28 cellular contexts compared by ENCODE assay signal in genomic region chr19:50380137-50380536, GRCh38. TPM values are rescaled to one million over a fixed set of nuclear protein-coding genes. Genes with fewer than 3 reads are reported as not detected.
A peak's percentile ranks its signal among the peaks of the same experiment; 100 is the strongest.
DNase-seq lines count a peak whose midpoint lies in the region; ATAC-seq and TF ChIP-seq lines count a peak whose summit lies in the region.
"Had no signal": no experiment of that assay in that cellular context is flagged by ENCODE, and none has a peak within 500 bp of the region (broad histone marks: within the 10 kb centered on the region; RNA-seq: fewer than 3 reads in every experiment).

No MANE protein-coding gene starts in this region.

- POLR2A ChIA-PET in HEK293 (lab: Yijun Ruan, JAX): no interaction called here

- no peaks in the 10 kb centered on the region for H3K27me3 ChIP-seq in spleen (replicated peaks in 1 of 7)
- H3K27me3 ChIP-seq: BLaER1 had no signal

- WGBS in spleen, 5 donors: 79 to 96% (median 84%) methylated on average over 10 to 11 of the region's 11 CpGs

- ATAC-seq in activated CD8-positive, alpha-beta memory T cell treated with anti-CD3 and anti-CD28 coated beads, Interleukin-2, amount 10 ng/mL, durations not matched to agents 7 days and 5 days: no peak
- ATAC-seq: PC-3 had no signal

- TF ChIP-seq POLR2A in spleen (IDR thresholded peaks at IDR 0.05): no peak

- no peaks in the 10 kb centered on the region for H3K27me3 Mint-ChIP-seq in activated naive CD4-positive, alpha-beta T cell treated with anti-CD3 and anti-CD28 coated beads, Interleukin-2, amount 10 ng/mL, durations not matched to agents 7 days and 5 days
- peaks cover 23% of the 10 kb centered on the region for H3K27me3 Mint-ChIP-seq in endothelial cell (ENCODE audit: unreplicated experiment)
- H3K27me3 Mint-ChIP-seq in activated CD8-positive, alpha-beta memory T cell treated with anti-CD3 and anti-CD28 coated beads, Interleukin-2, amount 10 ng/mL, durations not matched to agents 7 days and 5 days: no peaks in the 10 kb centered on the region

- peak overlapping the region; percentile 76 for H3K27ac Mint-ChIP-seq in activated naive CD4-positive, alpha-beta T cell treated with anti-CD3 and anti-CD28 coated beads, Interleukin-2, amount 10 ng/mL, durations not matched to agents 7 days and 5 days
- no peak overlapping the region for H3K27ac Mint-ChIP-seq in endothelial cell (ENCODE audit: unreplicated experiment)
- H3K27ac Mint-ChIP-seq in activated CD8-positive, alpha-beta memory T cell treated with anti-CD3 and anti-CD28 coated beads, Interleukin-2, amount 10 ng/mL, durations not matched to agents 7 days and 5 days: no peak overlapping the region

- 0 out of 2 replicates have a peak, but pooled peaks cover 2% of the 10 kb centered on the region for H3K4me1 ChIP-seq in HEK293 (ENCODE audit: control insufficient read depth, insufficient read depth, low read length)
- peaks cover 5 to 75% (median 43%) of the 10 kb centered on the region in 6 donors for H3K4me1 ChIP-seq in spleen

- DNase-seq in activated naive CD4-positive, alpha-beta T cell treated with anti-CD3 and anti-CD28 coated beads, Interleukin-2, amount 10 ng/mL, durations not matched to agents 7 days and 5 days: no peak
- DNase-seq in activated naive CD4-positive, alpha-beta T cell treated with Interleukin-2 at 50 U/mL for 16 hours: no peak
- DNase-seq in endothelial cell (ENCODE audit: low spot score) (no peak), spleen (peak; percentile 66), GM19238 (ENCODE audit: insufficient read length, low spot score) (no peak), NCI-H2196 treated with DMSO at 0.1 percent for 48 hours (lab: John Stamatoyannopoulos, UW; ENCODE audit: unreplicated experiment) (no peak)
- no peak for DNase-seq in activated CD8-positive, alpha-beta memory T cell treated with anti-CD3 and anti-CD28 coated beads, Interleukin-2, amount 10 ng/mL, durations not matched to agents 7 days and 5 days
- DNase-seq: CD4-positive, CD25-positive, alpha-beta regulatory T cell; GOT3; KBM-7; MV-4-11; NCI-H1105 treated with DMSO at 0.1 percent for 48 hours; NCI-H2029; NCI-H446 treated with DMSO at 0.1 percent for 48 hours; NCI-H526; NCI-H82; NK-92 treated with Interleukin-12 subunit alpha and Interleukin-12 subunit beta, amount 100 ng/mL, for 24 hours; PC-3; SHP77 treated with DMSO at 0.1 percent for 48 hours had no signal

- H3K4me3 ChIP-seq in HEK293 (ENCODE audit: low read depth, low read length) (no peak overlapping the region), spleen (no peak overlapping the region)
- H3K4me3 ChIP-seq: BLaER1, HAP-1 had no signal

- intact Hi-C loops in spleen (cut with DNase I; ENCODE audit: low total_unique reads): no loop called here

- TF ChIP-seq CTCF in HEK293 (tag by site-specific recombination; IDR thresholded peaks at IDR 0.05) (no peak), endothelial cell (IDR thresholded peaks at IDR 0.05; ENCODE audit: unreplicated experiment) (no peak), spleen (IDR thresholded peaks at IDR 0.05 in 8 of 11, conservative IDR thresholded peaks at IDR 0.05 in 3 of 11) (no peak)

- H3K9me3 ChIP-seq in HEK293 (ENCODE audit: control insufficient read depth, insufficient read depth, low read depth, low read length) (no peaks in the 10 kb centered on the region), spleen (no peaks in the 10 kb centered on the region)
- H3K9me3 ChIP-seq: BLaER1, HAP-1 had no signal

- peaks cover 45% of the 10 kb centered on the region for H3K4me1 Mint-ChIP-seq in activated naive CD4-positive, alpha-beta T cell treated with anti-CD3 and anti-CD28 coated beads, Interleukin-2, amount 10 ng/mL, durations not matched to agents 7 days and 5 days
- H3K4me1 Mint-ChIP-seq in endothelial cell (ENCODE audit: unreplicated experiment): peaks cover 17% of the 10 kb centered on the region
- peaks cover 30% of the 10 kb centered on the region for H3K4me1 Mint-ChIP-seq in activated CD8-positive, alpha-beta memory T cell treated with anti-CD3 and anti-CD28 coated beads, Interleukin-2, amount 10 ng/mL, durations not matched to agents 7 days and 5 days

- CTCF ChIA-PET in activated naive CD4-positive, alpha-beta T cell treated with anti-CD3 and anti-CD28 coated beads, Interleukin-2, amount 10 ng/mL, durations not matched to agents 7 days and 5 days (lab: Charles Lee): no interaction called here
- CTCF ChIA-PET in HEK293 (lab: Yijun Ruan, JAX): interaction anchor here (0.7 kb wide), 1 partner anchor 125 kb away, joined by 4 read pairs; no protein-coding TSS in a partner anchor
- CTCF ChIA-PET in activated CD8-positive, alpha-beta memory T cell treated with anti-CD3 and anti-CD28 coated beads, Interleukin-2, amount 10 ng/mL, durations not matched to agents 7 days and 5 days (lab: Charles Lee): interaction anchor here (0.9 kb wide), 1 partner anchor 11 kb away, joined by 3 read pairs; no protein-coding TSS in a partner anchor

- H3K36me3 ChIP-seq in HEK293 (ENCODE audit: control insufficient read depth in 2 of 2, insufficient read depth in 1 of 2, low read length in 2 of 2) (peaks cover 7 to 52% of the 10 kb centered on the region in 2 experiments; a peak in 2 of 3 replicates), spleen (peaks cover 3 to 60% (median 58%) of the 10 kb centered on the region in 6 donors)

- peaks cover 50% of the 10 kb centered on the region for H3K36me3 Mint-ChIP-seq in activated naive CD4-positive, alpha-beta T cell treated with anti-CD3 and anti-CD28 coated beads, Interleukin-2, amount 10 ng/mL, durations not matched to agents 7 days and 5 days
- H3K36me3 Mint-ChIP-seq in endothelial cell (ENCODE audit: low read depth, unreplicated experiment): peaks cover 40% of the 10 kb centered on the region
- peaks cover 32% of the 10 kb centered on the region for H3K36me3 Mint-ChIP-seq in activated CD8-positive, alpha-beta memory T cell treated with anti-CD3 and anti-CD28 coated beads, Interleukin-2, amount 10 ng/mL, durations not matched to agents 7 days and 5 days

- H3K9me3 Mint-ChIP-seq in activated naive CD4-positive, alpha-beta T cell treated with anti-CD3 and anti-CD28 coated beads, Interleukin-2, amount 10 ng/mL, durations not matched to agents 7 days and 5 days: no peaks in the 10 kb centered on the region
- no peaks in the 10 kb centered on the region for H3K9me3 Mint-ChIP-seq in endothelial cell (ENCODE audit: unreplicated experiment)
- no peaks in the 10 kb centered on the region for H3K9me3 Mint-ChIP-seq in activated CD8-positive, alpha-beta memory T cell treated with anti-CD3 and anti-CD28 coated beads, Interleukin-2, amount 10 ng/mL, durations not matched to agents 7 days and 5 days (ENCODE audit: low read depth)

- H3K27ac ChIP-seq in HEK293 (ENCODE audit: extremely low read depth, low read depth, low read length) (no peak overlapping the region), spleen (peak overlapping the region in 1 of 8 donors; percentile 7)
- H3K27ac ChIP-seq: BLaER1 had no signal

- no peak overlapping the region for H3K4me3 Mint-ChIP-seq in activated naive CD4-positive, alpha-beta T cell treated with anti-CD3 and anti-CD28 coated beads, Interleukin-2, amount 10 ng/mL, durations not matched to agents 7 days and 5 days
- H3K4me3 Mint-ChIP-seq in endothelial cell (ENCODE audit: unreplicated experiment): peak overlapping the region; percentile 37
- H3K4me3 Mint-ChIP-seq in activated CD8-positive, alpha-beta memory T cell treated with anti-CD3 and anti-CD28 coated beads, Interleukin-2, amount 10 ng/mL, durations not matched to agents 7 days and 5 days: no peak overlapping the region

TF ChIP-seq in HEK293, 187 proteins besides CTCF, POLR2A, EP300 and RAD21:
- TF ChIP-seq ZFHX2 (tag by site-specific recombination; conservative IDR thresholded peaks at IDR 0.05): peak; percentile 70
- TF ChIP-seq IKZF3 (tag by site-specific recombination; IDR thresholded peaks at IDR 0.05): no peak
TF ChIP-seq in HEK293: peak in this region for 1.

RNA-seq across cellular contexts. Expression of gene NR1H2, which starts 3.9 kb away (rescaled TPM):
- total RNA-seq in endothelial cell (ENCODE audit: unreplicated experiment) (21.6 TPM), spleen (10 to 100 TPM; 59.9 to 96.0 (median 84.8) TPM)
- 10 to 100 TPM; 53.1 to 75.5 (median 55.8) TPM for polyA plus RNA-seq in spleen
- total RNA-seq in activated CD8-positive, alpha-beta memory T cell treated with anti-CD3 and anti-CD28 coated beads, Interleukin-2, amount 10 ng/mL, durations not matched to agents 7 days and 5 days: 10 to 100 TPM; 62.2 to 69.8 TPM

RNA-seq across cellular contexts. Expression of gene POLD1, which starts 4.0 kb away (rescaled TPM):
- 54.4 TPM for total RNA-seq in endothelial cell (ENCODE audit: unreplicated experiment)
- 10 to 100 TPM; 26.5 to 39.9 (median 28.2) TPM for total RNA-seq in spleen
- 10 to 100 TPM; 50.9 to 66.6 (median 66.5) TPM for polyA plus RNA-seq in spleen
- total RNA-seq in activated CD8-positive, alpha-beta memory T cell treated with anti-CD3 and anti-CD28 coated beads, Interleukin-2, amount 10 ng/mL, durations not matched to agents 7 days and 5 days: 100 to 1,000 TPM; 158 to 215 TPM

RNA-seq across cellular contexts. Expression of gene NAPSA, which starts 14.7 kb away (rescaled TPM):
- total RNA-seq in endothelial cell (ENCODE audit: unreplicated experiment) (not detected), spleen (1 to 10 TPM; 1.5 to 3.4 (median 2.3) TPM)
- 1 to 10 TPM; 4.5 to 6.4 (median 5.0) TPM for polyA plus RNA-seq in spleen
- total RNA-seq in activated CD8-positive, alpha-beta memory T cell treated with anti-CD3 and anti-CD28 coated beads, Interleukin-2, amount 10 ng/mL, durations not matched to agents 7 days and 5 days: 1 to 10 TPM; 5.3 to 8.8 TPM
- total RNA-seq: Daoy, RPMI7951 had no signal

RNA-seq across cellular contexts. Expression of gene SPIB, which starts 38.6 kb away (rescaled TPM):
- total RNA-seq in endothelial cell (ENCODE audit: unreplicated experiment): not detected
- total RNA-seq in spleen: 10 to 100 TPM; 22.1 to 76.6 (median 34.4) TPM
- 10 to 100 TPM; 55.5 to 90.5 (median 86.1) TPM for polyA plus RNA-seq in spleen
- total RNA-seq in activated CD8-positive, alpha-beta memory T cell treated with anti-CD3 and anti-CD28 coated beads, Interleukin-2, amount 10 ng/mL, durations not matched to agents 7 days and 5 days: under 1 TPM; 0.23 to 0.66 TPM
- total RNA-seq: CD4-positive, CD25-positive, alpha-beta regulatory T cell; Daoy; LHCN-M2; MCF 10A; PC-3; RPMI7951 had no signal
- polyA plus RNA-seq: AG04450 had no signal

RNA-seq across cellular contexts. Expression of gene KCNC3, which starts 51.0 kb away (rescaled TPM):
- total RNA-seq in endothelial cell (ENCODE audit: unreplicated experiment) (not detected), spleen (10 to 100 TPM in 2 of 7 donors, 1 to 10 TPM in 5; 2.6 to 20.8 (median 7.1) TPM)
- polyA plus RNA-seq in spleen: 1 to 10 TPM in 1 of 3 donors, under 1 TPM in 2; 0.72 to 2.6 (median 0.74) TPM
- 1 to 10 TPM; 1.3 to 2.3 TPM for total RNA-seq in activated CD8-positive, alpha-beta memory T cell treated with anti-CD3 and anti-CD28 coated beads, Interleukin-2, amount 10 ng/mL, durations not matched to agents 7 days and 5 days
- total RNA-seq: A172, LHCN-M2, MCF 10A had no signal
- polyA plus RNA-seq: AG04450; CD4-positive, CD25-positive, alpha-beta regulatory T cell had no signal
